10 cellular contexts compared by ENCODE assay signal in genomic region chr1:170663011-170663410, GRCh38. TPM values are rescaled to one million over a fixed set of nuclear protein-coding genes. Genes with fewer than 3 reads are reported as not detected.
A peak's percentile ranks its signal among the peaks of the same experiment; 100 is the strongest.
DNase-seq lines count a peak whose midpoint lies in the region; ATAC-seq and TF ChIP-seq lines count a peak whose summit lies in the region.
"Had no signal": no experiment of that assay in that cellular context is flagged by ENCODE, and none has a peak within 500 bp of the region (broad histone marks: within the 10 kb centered on the region; RNA-seq: fewer than 3 reads in every experiment).

No MANE protein-coding gene starts in this region.

- H3K9me3 ChIP-seq in esophagus (ENCODE audit: control insufficient read depth in 2 of 2, insufficient read depth in 1 of 2, low read depth in 1 of 2, low read length in 1 of 2) (peaks cover 0 to 3% of the 10 kb centered on the region in 2 donors), uterus (no peaks in the 10 kb centered on the region)

- H3K4me1 Mint-ChIP-seq in naive thymus-derived CD8-positive, alpha-beta T cell: peaks cover 18 to 58% (median 28%) of the 10 kb centered on the region in 4 donors
- H3K4me1 Mint-ChIP-seq in activated CD4-positive, alpha-beta memory T cell treated with anti-CD3 and anti-CD28 coated beads for 36 hours (ENCODE audit: low read depth): peaks cover 31% of the 10 kb centered on the region

- DNase-seq in NCI-H524 (lab: John Stamatoyannopoulos, UW) (peak; percentile 8 to 46), NCI-H524 treated with DMSO at 0.1 percent for 48 hours (lab: John Stamatoyannopoulos, UW) (no peak), midbrain (lab: John Stamatoyannopoulos, UW) (peak; percentile 24), uterus (no peak), hepatic stellate cell (ENCODE audit: low spot score) (no peak)
- no peak for DNase-seq in naive thymus-derived CD8-positive, alpha-beta T cell
- no peak for DNase-seq in activated CD4-positive, alpha-beta memory T cell treated with anti-CD3 and anti-CD28 coated beads for 36 hours
- DNase-seq: activated effector memory CD4-positive, alpha-beta T cell treated with Interleukin-2 at 50 U/mL for 16 hours; glutamatergic neuron had no signal

- TF ChIP-seq CTCF in uterus (IDR thresholded peaks at IDR 0.05): no peak

- no peaks in the 10 kb centered on the region for H3K36me3 Mint-ChIP-seq in naive thymus-derived CD8-positive, alpha-beta T cell
- no peaks in the 10 kb centered on the region for H3K36me3 Mint-ChIP-seq in activated CD4-positive, alpha-beta memory T cell treated with anti-CD3 and anti-CD28 coated beads for 36 hours

- H3K27me3 ChIP-seq in esophagus (ENCODE audit: control insufficient read depth in 1 of 2, insufficient read depth in 2 of 2, low read length in 2 of 2): peaks cover 0 to 5% of the 10 kb centered on the region in 2 donors
- H3K27me3 ChIP-seq in uterus: no peaks in the 10 kb centered on the region

- H3K27ac ChIP-seq in esophagus (ENCODE audit: low read depth in 2 of 2, low read length in 1 of 2): peak overlapping the region; percentile 20 to 52
- peak overlapping the region; percentile 95 to 99 for H3K27ac ChIP-seq in uterus

- H3K4me3 Mint-ChIP-seq in naive thymus-derived CD8-positive, alpha-beta T cell: peak overlapping the region in 2 of 10 donors; percentile 43 to 46
- H3K4me3 Mint-ChIP-seq in activated CD4-positive, alpha-beta memory T cell treated with anti-CD3 and anti-CD28 coated beads for 36 hours: no peak overlapping the region

- POLR2A ChIA-PET in naive thymus-derived CD8-positive, alpha-beta T cell (lab: Charles Lee): no interaction called here
- POLR2A ChIA-PET in activated CD4-positive, alpha-beta memory T cell treated with anti-CD3 and anti-CD28 coated beads for 36 hours (lab: Charles Lee): no interaction called here

- H3K27me3 Mint-ChIP-seq in naive thymus-derived CD8-positive, alpha-beta T cell: peaks cover 40 to 87% (median 61%) of the 10 kb centered on the region in 5 donors
- H3K27me3 Mint-ChIP-seq in activated CD4-positive, alpha-beta memory T cell treated with anti-CD3 and anti-CD28 coated beads for 36 hours: peaks cover 76% of the 10 kb centered on the region

- peaks cover 0 to 5% of the 10 kb centered on the region in 2 donors for H3K4me1 ChIP-seq in esophagus (ENCODE audit: control insufficient read depth in 2 of 2, insufficient read depth in 2 of 2, low read length in 1 of 2)
- H3K4me1 ChIP-seq in uterus: no peaks in the 10 kb centered on the region

- 2 to 11% methylated on average over 3 of the region's 3 CpGs for WGBS in esophagus, 2 donors

- H3K27ac Mint-ChIP-seq in naive thymus-derived CD8-positive, alpha-beta T cell: no peak overlapping the region
- H3K27ac Mint-ChIP-seq in activated CD4-positive, alpha-beta memory T cell treated with anti-CD3 and anti-CD28 coated beads for 36 hours: no peak overlapping the region

- TF ChIP-seq POLR2A in uterus (IDR thresholded peaks at IDR 0.05): no peak

- CTCF ChIA-PET in activated CD4-positive, alpha-beta memory T cell treated with anti-CD3 and anti-CD28 coated beads for 36 hours (lab: Charles Lee): interaction anchor here (0.7 kb wide), 1 partner anchor 595 kb away, joined by 3 read pairs; no protein-coding TSS in a partner anchor

- intact Hi-C loops in uterus (cut with DNase I; ENCODE audit: low total_unique reads): no loop called here
- intact Hi-C loops in activated CD4-positive, alpha-beta memory T cell treated with anti-CD3 and anti-CD28 coated beads for 36 hours (cut with micrococcal nuclease): no loop called here

- peak overlapping the region in 1 of 2 donors; percentile 21 for H3K4me3 ChIP-seq in esophagus (ENCODE audit: low read depth in 1 of 2, low read length in 2 of 2)
- peak overlapping the region; percentile 68 to 88 for H3K4me3 ChIP-seq in uterus

- peaks cover 0 to 6% (median 0%) of the 10 kb centered on the region in 9 donors for H3K9me3 Mint-ChIP-seq in naive thymus-derived CD8-positive, alpha-beta T cell
- no peaks in the 10 kb centered on the region for H3K9me3 Mint-ChIP-seq in activated CD4-positive, alpha-beta memory T cell treated with anti-CD3 and anti-CD28 coated beads for 36 hours

- H3K36me3 ChIP-seq in esophagus (ENCODE audit: control insufficient read depth in 2 of 2, insufficient read depth in 2 of 2, low read length in 1 of 2): no peaks in the 10 kb centered on the region
- H3K36me3 ChIP-seq in uterus: no peaks in the 10 kb centered on the region

- no peak for ATAC-seq in naive thymus-derived CD8-positive, alpha-beta T cell

RNA-seq across cellular contexts. Expression of gene PRRX1, which starts 0.9 kb away (rescaled TPM):
- polyA plus RNA-seq in esophagus: 1 to 10 TPM; 2.2 to 4.5 TPM
- 100 to 1,000 TPM in 2 of 4 donors, 10 to 100 TPM in 2; 36.4 to 179 (median 121) TPM for total RNA-seq in uterus
- total RNA-seq in naive thymus-derived CD8-positive, alpha-beta T cell: not detected
- not detected for polyA plus RNA-seq in naive thymus-derived CD8-positive, alpha-beta T cell
- total RNA-seq in activated CD4-positive, alpha-beta memory T cell treated with anti-CD3 and anti-CD28 coated beads for 36 hours: not detected

Comparison
In these comparisons a context has a peak if more than half of its experiments do, and no peak if none do; other contexts are left out.
1. DNase-seq: peak in NCI-H524 (2 of 2) and midbrain (single experiment); none in NCI-H524 treated with DMSO at 0.1 percent for 48 hours (single experiment), uterus (0 of 2), naive thymus-derived CD8-positive, alpha-beta T cell (0 of 10), activated CD4-positive, alpha-beta memory T cell treated with anti-CD3 and anti-CD28 coated beads for 36 hours (single experiment) and hepatic stellate cell (single experiment).
2. RNA of gene PRRX1, which starts 0.9 kb away (total RNA-seq): 36.4 to 179 TPM in uterus; not detected in naive thymus-derived CD8-positive, alpha-beta T cell and not detected in activated CD4-positive, alpha-beta memory T cell treated with anti-CD3 and anti-CD28 coated beads for 36 hours; every median in the first group is over 10 times any median in the second.